ENCODE assay signal across 25 cellular contexts in genomic region chr15:38541046-38541445, GRCh38. TPM values are rescaled to one million over a fixed set of nuclear protein-coding genes. Genes with fewer than 3 reads are reported as not detected.
DNase-seq lines count a peak whose midpoint lies in the region; ATAC-seq and TF ChIP-seq lines count a peak whose summit lies in the region.
"Had no signal": no experiment of that assay in that cellular context is flagged by ENCODE, and none has a peak within 500 bp of the region (broad histone marks: within the 10 kb centered on the region; RNA-seq: fewer than 3 reads in every experiment).

No MANE protein-coding gene starts in this region.

- TF ChIP-seq CTCF in nephron progenitor cell (IDR thresholded peaks at IDR 0.05) = no peak

- peak; percentile 43 for DNase-seq in activated CD8-positive, alpha-beta memory T cell treated with anti-CD3 and anti-CD28 coated beads for 24 hours
- no peak for DNase-seq in activated CD8-positive, alpha-beta memory T cell treated with anti-CD3 and anti-CD28 coated beads, Interleukin-2, amount 50 U/mL, for 4 hours
- DNase-seq in HT-29 (ENCODE audit: low spot score) = peak; percentile 9
- DNase-seq in naive thymus-derived CD8-positive, alpha-beta T cell = no peak
- DNase-seq in nephron progenitor cell = no peak
- DNase-seq in stimulated activated CD4-positive, alpha-beta T cell treated with anti-CD3 and anti-CD28 coated beads, Interleukin-1b, Interleukin-23, amount 100 ng/mL, for 48 hours = no peak
- DNase-seq in NCI-H345 (lab: John Stamatoyannopoulos, UW) = no peak
- DNase-seq: activated CD4-positive, CD25-positive, alpha-beta regulatory T cell; activated naive CD4-positive, alpha-beta T cell; AML-193; dermis blood vessel endothelial cell; GDM1; kidney; lower lobe of right lung; NCI-H146; NCI-H524 treated with DMSO at 0.1 percent for 48 hours; NK-92 treated with Interleukin-12 subunit alpha and Interleukin-12 subunit beta, amount 100 ng/mL, for 24 hours; PC-9; SHP77 treated with DMSO at 0.1 percent for 48 hours had no signal

- peak overlapping the region; percentile 87 for H3K27ac Mint-ChIP-seq in activated naive CD8-positive, alpha-beta T cell
- peak overlapping the region; percentile 69 to 93 (median 88) for H3K27ac Mint-ChIP-seq in naive thymus-derived CD8-positive, alpha-beta T cell
- H3K27ac Mint-ChIP-seq in nephron progenitor cell = no peak overlapping the region
- H3K27ac Mint-ChIP-seq: GM23338, progenitor cell of endocrine pancreas, type B pancreatic cell had no signal

- POLR2A ChIA-PET in naive thymus-derived CD8-positive, alpha-beta T cell (lab: Charles Lee) = interaction anchor here (2.0 kb wide), 1 partner anchor 12 kb away, joined by 9 read pairs; no protein-coding TSS in a partner anchor

- peaks cover 14% of the 10 kb centered on the region for H3K36me3 Mint-ChIP-seq in activated naive CD8-positive, alpha-beta T cell
- H3K36me3 Mint-ChIP-seq in naive thymus-derived CD8-positive, alpha-beta T cell = peaks cover 0 to 52% (median 15%) of the 10 kb centered on the region in 3 donors
- no peaks in the 10 kb centered on the region for H3K36me3 Mint-ChIP-seq in nephron progenitor cell (ENCODE audit: low read depth)
- H3K36me3 Mint-ChIP-seq: type B pancreatic cell had no signal

- peaks cover 96% of the 10 kb centered on the region for H3K4me1 Mint-ChIP-seq in activated naive CD8-positive, alpha-beta T cell (ENCODE audit: low read depth)
- peaks cover 59 to 95% (median 94%) of the 10 kb centered on the region in 4 donors for H3K4me1 Mint-ChIP-seq in naive thymus-derived CD8-positive, alpha-beta T cell
- no peaks in the 10 kb centered on the region for H3K4me1 Mint-ChIP-seq in nephron progenitor cell
- H3K4me1 Mint-ChIP-seq: GM23338 had no signal

- ATAC-seq in naive thymus-derived CD8-positive, alpha-beta T cell = no peak
- ATAC-seq: GM23338, lower lobe of right lung, sciatic nerve had no signal

- no peaks in the 10 kb centered on the region for H3K9me3 Mint-ChIP-seq in activated naive CD8-positive, alpha-beta T cell (ENCODE audit: low read depth)
- no peaks in the 10 kb centered on the region for H3K9me3 Mint-ChIP-seq in naive thymus-derived CD8-positive, alpha-beta T cell
- no peaks in the 10 kb centered on the region for H3K9me3 Mint-ChIP-seq in nephron progenitor cell
- H3K9me3 Mint-ChIP-seq: GM23338, type B pancreatic cell had no signal

- no peaks in the 10 kb centered on the region for H3K27me3 Mint-ChIP-seq in activated naive CD8-positive, alpha-beta T cell
- no peaks in the 10 kb centered on the region for H3K27me3 Mint-ChIP-seq in naive thymus-derived CD8-positive, alpha-beta T cell
- no peaks in the 10 kb centered on the region for H3K27me3 Mint-ChIP-seq in nephron progenitor cell (ENCODE audit: low read depth, poor library complexity)
- H3K27me3 Mint-ChIP-seq: progenitor cell of endocrine pancreas, type B pancreatic cell had no signal

- H3K4me3 Mint-ChIP-seq in activated naive CD8-positive, alpha-beta T cell = peak overlapping the region; percentile 30
- peak overlapping the region; percentile 1 to 65 (median 34) for H3K4me3 Mint-ChIP-seq in naive thymus-derived CD8-positive, alpha-beta T cell
- no peak overlapping the region for H3K4me3 Mint-ChIP-seq in nephron progenitor cell
- H3K4me3 Mint-ChIP-seq: GM23338, type B pancreatic cell had no signal

RNA-seq across cellular contexts. Expression of gene RASGRP1, which starts 23.6 kb away (rescaled TPM):
- total RNA-seq in HT-29 (2014; rRNA removed; shearing (Covaris generic)) = 0.08 and 1.3 TPM in 2 replicates
- total RNA-seq in naive thymus-derived CD8-positive, alpha-beta T cell = 10 to 100 TPM; 83.7 to 88.5 TPM
- 10 to 100 TPM; 52.3 to 90.5 (median 73.4) TPM for polyA plus RNA-seq in naive thymus-derived CD8-positive, alpha-beta T cell
- total RNA-seq: ascending aorta had no signal

Comparison
In these comparisons a context has a peak if more than half of its experiments do, and no peak if none do; other contexts are left out.
1. DNase-seq: peak in activated CD8-positive, alpha-beta memory T cell treated with anti-CD3 and anti-CD28 coated beads for 24 hours (single experiment) and HT-29 (single experiment); none in activated CD8-positive, alpha-beta memory T cell treated with anti-CD3 and anti-CD28 coated beads, Interleukin-2, amount 50 U/mL, for 4 hours (single experiment), naive thymus-derived CD8-positive, alpha-beta T cell (0 of 10), nephron progenitor cell (single experiment), stimulated activated CD4-positive, alpha-beta T cell treated with anti-CD3 and anti-CD28 coated beads, Interleukin-1b, Interleukin-23, amount 100 ng/mL, for 48 hours (single experiment) and NCI-H345 (single experiment).
2. RNA of gene RASGRP1, which starts 23.6 kb away (total RNA-seq): 83.7 to 88.5 TPM in naive thymus-derived CD8-positive, alpha-beta T cell; 0.08 to 1.3 TPM in HT-29; every median in the first group is over 10 times any median in the second.